Comparison of ENCODE assay signal across 7 cellular contexts in genomic region chr20:48649868-48650267, GRCh38.
"Had no signal": no experiment of that assay in that cellular context is flagged by ENCODE, and none has a peak within 500 bp of the region (broad histone marks: within the 10 kb centered on the region; RNA-seq: fewer than 3 reads in every experiment).

No MANE protein-coding gene starts in this region.

- ATAC-seq: GM23338, HepG2 had no signal

- DNase-seq: H9, HCEC 1CT had no signal

- H3K4me2 ChIP-seq: GM23338 had no signal

- H3K36me3 Mint-ChIP-seq: IgD-negative memory B cell had no signal

- H3K27me3 Mint-ChIP-seq: IgD-negative memory B cell had no signal

- H3K4me1 Mint-ChIP-seq: GM23338, H9, IgD-negative memory B cell had no signal

- H3K27ac Mint-ChIP-seq: GM23338, H9 had no signal

- H3K4me3 ChIP-seq: GM23338 had no signal

- H3K9me3 Mint-ChIP-seq: GM23338, H9, IgD-negative memory B cell had no signal

- H2AFZ ChIP-seq: GM23338 had no signal

- FAIRE-seq: H1, H54, HepG2 had no signal

- H3K4me3 Mint-ChIP-seq: GM23338, H9, IgD-negative memory B cell had no signal
